19 cellular contexts compared by ENCODE assay signal in genomic region chr2:86002375-86002774, GRCh38.
"Had no signal": no experiment of that assay in that cellular context is flagged by ENCODE, and none has a peak within 500 bp of the region (broad histone marks: within the 10 kb centered on the region; RNA-seq: fewer than 3 reads in every experiment).

No MANE protein-coding gene starts in this region.

- H3K27ac ChIP-seq: epithelial cell of prostate, esophagus muscularis mucosa, gastroesophageal sphincter, left ventricle myocardium inferior, lower lobe of right lung, sigmoid colon, testis, tibial nerve had no signal

- H3K4me3 Mint-ChIP-seq: dendritic cell treated with granulocyte-macrophage colony-stimulating factor and Interleukin-4, amounts not matched to agents 40 ng/mL and 50 ng/mL, for 4 days; effector memory CD8-positive, alpha-beta T cell; immature natural killer cell; nephron progenitor cell; stimulated activated naive CD8-positive, alpha-beta T cell treated with anti-CD3 and anti-CD28 coated beads, Interleukin-15, Interleukin-2, amounts not matched to agents 100 ng/mL and 50 ng/mL, for 24 hours had no signal

- H3K4me3 ChIP-seq: esophagus muscularis mucosa, gastroesophageal sphincter, left ventricle myocardium inferior, lower lobe of right lung, sigmoid colon, skin epidermis, testis, tibial nerve had no signal

- DNase-seq: effector memory CD8-positive, alpha-beta T cell; immature natural killer cell; left ventricle myocardium inferior; lower lobe of right lung; mesendoderm; naive thymus-derived CD4-positive, alpha-beta T cell; nephron progenitor cell; sigmoid colon; stimulated activated CD4-positive, alpha-beta T cell treated with anti-CD3 and anti-CD28 coated beads, Interleukin-2, amount 100 ng/mL, for 48 hours; testis had no signal

- H3K9me3 Mint-ChIP-seq: effector memory CD8-positive, alpha-beta T cell; immature natural killer cell had no signal

- H3K36me3 ChIP-seq: esophagus muscularis mucosa, gastroesophageal sphincter, left ventricle myocardium inferior, lower lobe of right lung, sigmoid colon, tibial nerve had no signal

- H3K27me3 Mint-ChIP-seq: dendritic cell treated with granulocyte-macrophage colony-stimulating factor and Interleukin-4, amounts not matched to agents 40 ng/mL and 50 ng/mL, for 4 days; effector memory CD8-positive, alpha-beta T cell; stimulated activated naive CD8-positive, alpha-beta T cell treated with anti-CD3 and anti-CD28 coated beads, Interleukin-15, Interleukin-2, amounts not matched to agents 100 ng/mL and 50 ng/mL, for 24 hours had no signal

- H3K27ac Mint-ChIP-seq: dendritic cell treated with granulocyte-macrophage colony-stimulating factor and Interleukin-4, amounts not matched to agents 40 ng/mL and 50 ng/mL, for 4 days; effector memory CD8-positive, alpha-beta T cell; nephron progenitor cell; stimulated activated naive CD8-positive, alpha-beta T cell treated with anti-CD3 and anti-CD28 coated beads, Interleukin-15, Interleukin-2, amounts not matched to agents 100 ng/mL and 50 ng/mL, for 24 hours had no signal

- FAIRE-seq: colon, keratinocyte had no signal

- H3K9me3 ChIP-seq: testis had no signal

- ATAC-seq: effector memory CD8-positive, alpha-beta T cell; gastroesophageal sphincter; lower lobe of right lung; naive thymus-derived CD4-positive, alpha-beta T cell had no signal

- H3K27me3 ChIP-seq: esophagus muscularis mucosa, gastroesophageal sphincter, sigmoid colon, testis, tibial nerve had no signal

- H3K36me3 Mint-ChIP-seq: immature natural killer cell had no signal
